In the genomic region with DNA sequence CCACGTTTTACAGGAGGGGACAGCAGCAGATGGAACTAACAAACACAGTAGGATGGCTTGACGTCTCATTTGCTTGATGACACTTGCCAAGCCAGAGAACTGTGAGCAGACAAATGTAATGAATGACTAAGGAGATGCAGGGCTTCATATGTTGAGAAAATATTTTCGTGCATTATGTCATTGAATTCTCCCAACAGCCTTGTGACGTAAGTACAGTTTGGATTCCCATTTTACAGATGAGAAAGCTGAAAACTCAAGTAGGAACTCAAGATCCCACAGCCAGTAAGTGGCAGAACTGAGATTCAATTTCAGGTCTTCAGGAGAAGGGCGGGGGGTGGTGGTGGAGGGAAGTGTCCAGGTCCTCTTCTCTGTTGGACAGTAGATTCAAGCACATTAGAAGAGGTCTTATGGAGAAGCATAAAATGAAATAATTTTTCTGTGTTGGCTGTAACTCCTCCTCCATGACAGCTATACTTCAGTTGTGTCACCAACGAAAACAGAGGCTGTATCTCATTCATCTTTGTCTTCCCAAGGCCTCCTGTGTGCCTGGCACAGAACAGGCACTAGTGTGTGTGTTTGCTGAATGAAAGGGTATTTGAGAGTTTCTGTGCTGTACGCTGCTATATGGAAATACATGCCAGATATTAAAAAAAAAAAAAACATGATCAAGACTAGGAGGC, we compare ENCODE assay signal across 9 cellular contexts. TPM values are rescaled to one million over a fixed set of nuclear protein-coding genes. Genes with fewer than 3 reads are reported as not detected.
A peak's percentile ranks its signal among the peaks of the same experiment; 100 is the strongest.
DNase-seq lines count a peak whose midpoint lies in the region; ATAC-seq and TF ChIP-seq lines count a peak whose summit lies in the region.
"Had no signal": no experiment of that assay in that cellular context is flagged by ENCODE, and none has a peak within 500 bp of the region (broad histone marks: within the 10 kb centered on the region; RNA-seq: fewer than 3 reads in every experiment).

No MANE protein-coding gene starts in this region.

- no peak overlapping the region for H2BK15ac ChIP-seq in mesenchymal stem cell (ENCODE audit: low read depth, poor library complexity, severe bottlenecking)

- H3K27ac Mint-ChIP-seq in activated CD8-positive, alpha-beta T cell treated with anti-CD3 and anti-CD28 coated beads, Interleukin-2, amount 10 ng/mL, durations not matched to agents 7 days and 5 days, result no peak overlapping the region
- H3K27ac Mint-ChIP-seq in activated CD8-positive, alpha-beta T cell treated with anti-CD3 and anti-CD28 coated beads for 36 hours, result no peak overlapping the region
- no peak overlapping the region for H3K27ac Mint-ChIP-seq in central memory CD8-positive, alpha-beta T cell (ENCODE audit: low read depth)

- no peak overlapping the region for H2BK12ac ChIP-seq in mesenchymal stem cell (ENCODE audit: low read length in 2 of 2)

- H3K4ac ChIP-seq in mesenchymal stem cell (ENCODE audit: low read depth in 1 of 2, low read length in 2 of 2), result no peak overlapping the region

- intact Hi-C loops in activated CD8-positive, alpha-beta T cell treated with anti-CD3 and anti-CD28 coated beads for 36 hours (cut with micrococcal nuclease), result no loop called here

- peaks cover 33% of the 10 kb centered on the region for H3K27me3 Mint-ChIP-seq in activated CD8-positive, alpha-beta T cell treated with anti-CD3 and anti-CD28 coated beads, Interleukin-2, amount 10 ng/mL, durations not matched to agents 7 days and 5 days (ENCODE audit: low read depth)
- H3K27me3 Mint-ChIP-seq in activated CD8-positive, alpha-beta T cell treated with anti-CD3 and anti-CD28 coated beads for 36 hours, result peaks cover 33% of the 10 kb centered on the region
- peaks cover 68% of the 10 kb centered on the region for H3K27me3 Mint-ChIP-seq in central memory CD8-positive, alpha-beta T cell

- no peak overlapping the region for H3K27ac ChIP-seq in mesenchymal stem cell (ENCODE audit: low read length, poor library complexity, severe bottlenecking)
- peak overlapping the region; percentile 74 for H3K27ac ChIP-seq in temporal lobe (ENCODE audit: low read depth, low read length)

- no peak overlapping the region for H3K18ac ChIP-seq in mesenchymal stem cell (ENCODE audit: low read depth in 1 of 2, low read length in 2 of 2)

- peaks cover 25% of the 10 kb centered on the region for H3K4me1 ChIP-seq in mesenchymal stem cell (ENCODE audit: control insufficient read depth, insufficient read depth, low read depth, low read length)

- no peak overlapping the region for H3K4me3 Mint-ChIP-seq in activated CD8-positive, alpha-beta T cell treated with anti-CD3 and anti-CD28 coated beads, Interleukin-2, amount 10 ng/mL, durations not matched to agents 7 days and 5 days
- H3K4me3 Mint-ChIP-seq in activated CD8-positive, alpha-beta T cell treated with anti-CD3 and anti-CD28 coated beads for 36 hours, result no peak overlapping the region
- H3K4me3 Mint-ChIP-seq in central memory CD8-positive, alpha-beta T cell, result peak overlapping the region; percentile 74

- H2AK5ac ChIP-seq in mesenchymal stem cell (ENCODE audit: low read length, severe bottlenecking), result no peak overlapping the region

- peak; percentile 19 for DNase-seq in activated CD8-positive, alpha-beta T cell treated with anti-CD3 and anti-CD28 coated beads, Interleukin-2, amount 10 ng/mL, durations not matched to agents 7 days and 5 days
- DNase-seq in activated CD8-positive, alpha-beta T cell treated with anti-CD3 and anti-CD28 coated beads for 36 hours, result no peak
- DNase-seq in central memory CD8-positive, alpha-beta T cell (ENCODE audit: low spot score in 2 of 2), result no peak
- peak; percentile 38 for DNase-seq in mesenchymal stem cell
- DNase-seq: erythroblast had no signal

- H3K79me1 ChIP-seq in mesenchymal stem cell (replicated peaks; ENCODE audit: low read length, poor library complexity, severe bottlenecking), result peaks cover 8% of the 10 kb centered on the region

- H3K4me2 ChIP-seq in mesenchymal stem cell (ENCODE audit: low read length, poor library complexity, severe bottlenecking), result no peak overlapping the region

- H3K9me3 ChIP-seq in mesenchymal stem cell (ENCODE audit: control insufficient read depth, low read length), result no peaks in the 10 kb centered on the region

- H3K14ac ChIP-seq in mesenchymal stem cell (ENCODE audit: low read length in 2 of 2), result no peak overlapping the region

- H3K4me3 ChIP-seq in mesenchymal stem cell (ENCODE audit: insufficient read depth in 1 of 2, low read depth in 1 of 2, low read length in 2 of 2), result no peak overlapping the region

- peaks cover 21% of the 10 kb centered on the region for H3K4me1 Mint-ChIP-seq in activated CD8-positive, alpha-beta T cell treated with anti-CD3 and anti-CD28 coated beads, Interleukin-2, amount 10 ng/mL, durations not matched to agents 7 days and 5 days (ENCODE audit: low read depth)
- H3K4me1 Mint-ChIP-seq in activated CD8-positive, alpha-beta T cell treated with anti-CD3 and anti-CD28 coated beads for 36 hours (ENCODE audit: low read depth), result peaks cover 10% of the 10 kb centered on the region
- H3K4me1 Mint-ChIP-seq in central memory CD8-positive, alpha-beta T cell, result peaks cover 7% of the 10 kb centered on the region

- H3K36me3 ChIP-seq in mesenchymal stem cell (ENCODE audit: control insufficient read depth in 1 of 2, insufficient read depth in 2 of 2, low read depth in 1 of 2, low read length in 2 of 2), result peaks cover 0 to 4% of the 10 kb centered on the region in 2 experiments

- no peaks in the 10 kb centered on the region for H3K36me3 Mint-ChIP-seq in activated CD8-positive, alpha-beta T cell treated with anti-CD3 and anti-CD28 coated beads, Interleukin-2, amount 10 ng/mL, durations not matched to agents 7 days and 5 days (ENCODE audit: low read depth)
- no peaks in the 10 kb centered on the region for H3K36me3 Mint-ChIP-seq in activated CD8-positive, alpha-beta T cell treated with anti-CD3 and anti-CD28 coated beads for 36 hours (ENCODE audit: low read depth)
- H3K36me3 Mint-ChIP-seq in central memory CD8-positive, alpha-beta T cell (ENCODE audit: insufficient read depth), result no peaks in the 10 kb centered on the region

- no peak overlapping the region for H3K9ac ChIP-seq in mesenchymal stem cell (ENCODE audit: low read length)

- ATAC-seq in activated CD8-positive, alpha-beta T cell treated with anti-CD3 and anti-CD28 coated beads, Interleukin-2, amount 10 ng/mL, durations not matched to agents 7 days and 5 days, result no peak
- ATAC-seq in activated CD8-positive, alpha-beta T cell treated with anti-CD3 and anti-CD28 coated beads for 36 hours, result no peak
- no peak for ATAC-seq in central memory CD8-positive, alpha-beta T cell (replicated peaks; ENCODE audit: extremely low read depth, poor library complexity, severe bottlenecking)
- ATAC-seq in HG03571 (IDR thresholded peaks at IDR 0.05; ENCODE audit: unreplicated experiment) (no peak), HG02798 (IDR thresholded peaks at IDR 0.05; ENCODE audit: poor library complexity, unreplicated experiment) (no peak), GM19395 (IDR thresholded peaks at IDR 0.05; ENCODE audit: unreplicated experiment) (no peak)

- no peak for TF ChIP-seq CTCF in activated CD8-positive, alpha-beta T cell treated with anti-CD3 and anti-CD28 coated beads for 36 hours (IDR thresholded peaks at IDR 0.05)

- CTCF ChIA-PET in activated CD8-positive, alpha-beta T cell treated with anti-CD3 and anti-CD28 coated beads, Interleukin-2, amount 10 ng/mL, durations not matched to agents 7 days and 5 days (lab: Charles Lee), result no interaction called here
- CTCF ChIA-PET in activated CD8-positive, alpha-beta T cell treated with anti-CD3 and anti-CD28 coated beads for 36 hours (lab: Charles Lee), result no interaction called here

- POLR2A ChIA-PET in activated CD8-positive, alpha-beta T cell treated with anti-CD3 and anti-CD28 coated beads, Interleukin-2, amount 10 ng/mL, durations not matched to agents 7 days and 5 days (lab: Charles Lee), result no interaction called here
- POLR2A ChIA-PET in activated CD8-positive, alpha-beta T cell treated with anti-CD3 and anti-CD28 coated beads for 36 hours (lab: Charles Lee), result no interaction called here

- H4K91ac ChIP-seq in mesenchymal stem cell (ENCODE audit: low read length), result no peak overlapping the region

- H3K23ac ChIP-seq in mesenchymal stem cell (ENCODE audit: low read length in 2 of 2), result no peak overlapping the region

- no peak overlapping the region for H2BK120ac ChIP-seq in mesenchymal stem cell (ENCODE audit: low read depth, low read length)

- WGBS in mesenchymal stem cell, result 73% methylated on average over 6 of the region's 7 CpGs

- peaks cover 0 to 13% of the 10 kb centered on the region in 2 experiments for H3K27me3 ChIP-seq in mesenchymal stem cell (ENCODE audit: control insufficient read depth in 1 of 2, insufficient read depth in 1 of 2, low read length in 2 of 2)

- H3K9me3 Mint-ChIP-seq in activated CD8-positive, alpha-beta T cell treated with anti-CD3 and anti-CD28 coated beads, Interleukin-2, amount 10 ng/mL, durations not matched to agents 7 days and 5 days (ENCODE audit: insufficient read depth), result no peaks in the 10 kb centered on the region
- no peaks in the 10 kb centered on the region for H3K9me3 Mint-ChIP-seq in activated CD8-positive, alpha-beta T cell treated with anti-CD3 and anti-CD28 coated beads for 36 hours
- H3K9me3 Mint-ChIP-seq in central memory CD8-positive, alpha-beta T cell, result no peaks in the 10 kb centered on the region

- no peak overlapping the region for H4K8ac ChIP-seq in mesenchymal stem cell (ENCODE audit: low read length)

- no peak overlapping the region for H2AFZ ChIP-seq in mesenchymal stem cell (ENCODE audit: low read depth, low read length)

- no peak overlapping the region for H2BK5ac ChIP-seq in mesenchymal stem cell (ENCODE audit: low read depth, low read length, poor library complexity, severe bottlenecking)

RNA-seq across cellular contexts. Expression of a gene that starts 2.2 kb away (rescaled TPM):
- 1 to 10 TPM; 3.1 to 3.4 TPM for total RNA-seq in activated CD8-positive, alpha-beta T cell treated with anti-CD3 and anti-CD28 coated beads, Interleukin-2, amount 10 ng/mL, durations not matched to agents 7 days and 5 days
- total RNA-seq in activated CD8-positive, alpha-beta T cell treated with anti-CD3 and anti-CD28 coated beads for 36 hours, result 1 to 10 TPM; 1.7 to 2.2 TPM
- polyA plus RNA-seq in mesenchymal stem cell (2013, experiment 1 of 2), result 22.2 TPM
- polyA plus RNA-seq in mesenchymal stem cell (2013, experiment 2 of 2), result 21.4 TPM
- total RNA-seq in temporal lobe, result 79.9 TPM

RNA-seq across cellular contexts. Expression of a gene that starts 49.2 kb away (rescaled TPM):
- total RNA-seq in activated CD8-positive, alpha-beta T cell treated with anti-CD3 and anti-CD28 coated beads, Interleukin-2, amount 10 ng/mL, durations not matched to agents 7 days and 5 days, result 10 to 100 TPM; 11.5 to 13.7 TPM
- total RNA-seq in activated CD8-positive, alpha-beta T cell treated with anti-CD3 and anti-CD28 coated beads for 36 hours, result 10 to 100 TPM; 16.5 to 21.5 TPM
- 6.7 TPM for polyA plus RNA-seq in mesenchymal stem cell (2013, experiment 1 of 2)
- polyA plus RNA-seq in mesenchymal stem cell (2013, experiment 2 of 2), result 6.5 TPM
- total RNA-seq in temporal lobe, result 8.6 TPM

Comparison
In these comparisons a context has a peak if more than half of its experiments do, and no peak if none do; other contexts are left out.
1. DNase-seq: peak in activated CD8-positive, alpha-beta T cell treated with anti-CD3 and anti-CD28 coated beads, Interleukin-2, amount 10 ng/mL, durations not matched to agents 7 days and 5 days (single experiment) and mesenchymal stem cell (single experiment); none in activated CD8-positive, alpha-beta T cell treated with anti-CD3 and anti-CD28 coated beads for 36 hours (single experiment) and central memory CD8-positive, alpha-beta T cell (0 of 2).
2. RNA of a gene that starts 2.2 kb away (total RNA-seq): 79.9 TPM in temporal lobe (single experiment); 3.1 to 3.4 TPM in activated CD8-positive, alpha-beta T cell treated with anti-CD3 and anti-CD28 coated beads, Interleukin-2, amount 10 ng/mL, durations not matched to agents 7 days and 5 days and 1.7 to 2.2 TPM in activated CD8-positive, alpha-beta T cell treated with anti-CD3 and anti-CD28 coated beads for 36 hours; every median in the first group is over 10 times any median in the second.